Comparison of ENCODE assay signal across 1 cellular context in the genomic region with DNA sequence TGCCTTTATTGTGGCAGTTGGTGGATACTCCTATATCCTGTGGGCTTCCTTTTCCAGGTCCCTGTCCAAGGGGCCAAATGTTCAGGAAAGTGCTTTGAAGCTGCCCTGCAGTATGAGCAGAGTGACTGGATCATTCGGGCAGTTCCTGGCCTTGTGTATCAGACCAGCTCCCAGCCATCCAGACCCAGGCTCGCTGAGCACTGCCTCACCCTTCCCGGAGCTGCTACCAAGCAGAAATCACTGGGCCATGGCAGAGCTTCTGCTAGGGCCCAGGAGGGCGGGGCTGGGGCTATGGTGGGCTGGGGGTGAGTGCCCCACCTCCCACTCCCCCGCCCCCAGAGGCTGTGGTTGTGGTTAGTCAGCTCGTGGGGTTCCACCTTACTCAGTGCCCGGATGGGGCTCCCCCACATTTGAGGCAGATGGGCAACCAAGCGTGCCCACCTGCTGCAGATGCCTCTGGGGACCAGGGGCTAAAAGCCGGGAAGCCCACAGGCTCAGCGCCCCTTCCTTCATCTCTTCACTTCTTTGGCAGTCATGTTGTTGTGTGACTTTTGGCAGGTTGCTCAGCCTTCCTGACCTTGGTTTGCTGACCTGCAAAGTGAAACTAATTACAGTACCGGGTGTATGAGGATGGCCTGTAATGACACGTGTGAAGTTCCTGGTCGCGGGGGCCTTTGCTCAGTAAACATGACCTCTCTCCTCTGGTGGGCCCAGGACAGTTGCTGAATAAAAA.
TF ChIP-seq lines count a peak whose summit lies in the region.

No MANE protein-coding gene starts in this region.

TF ChIP-seq in GM12878, 131 proteins besides CTCF, POLR2A, EP300 and RAD21 (continued from another document and continues in another):
- TF ChIP-seq, protein P1, sequence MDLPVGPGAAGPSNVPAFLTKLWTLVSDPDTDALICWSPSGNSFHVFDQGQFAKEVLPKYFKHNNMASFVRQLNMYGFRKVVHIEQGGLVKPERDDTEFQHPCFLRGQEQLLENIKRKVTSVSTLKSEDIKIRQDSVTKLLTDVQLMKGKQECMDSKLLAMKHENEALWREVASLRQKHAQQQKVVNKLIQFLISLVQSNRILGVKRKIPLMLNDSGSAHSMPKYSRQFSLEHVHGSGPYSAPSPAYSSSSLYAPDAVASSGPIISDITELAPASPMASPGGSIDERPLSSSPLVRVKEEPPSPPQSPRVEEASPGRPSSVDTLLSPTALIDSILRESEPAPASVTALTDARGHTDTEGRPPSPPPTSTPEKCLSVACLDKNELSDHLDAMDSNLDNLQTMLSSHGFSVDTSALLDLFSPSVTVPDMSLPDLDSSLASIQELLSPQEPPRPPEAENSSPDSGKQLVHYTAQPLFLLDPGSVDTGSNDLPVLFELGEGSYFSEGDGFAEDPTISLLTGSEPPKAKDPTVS (IDR thresholded peaks at IDR 0.05; ENCODE audit: low read depth, low read length) = no peak
- TF ChIP-seq CBX3 (IDR thresholded peaks at IDR 0.05; ENCODE audit: borderline replicate concordance, low read depth) = no peak
- TF ChIP-seq TCF7 (IDR thresholded peaks at IDR 0.05; ENCODE audit: borderline replicate concordance) = no peak
- TF ChIP-seq POU2F2 (IDR thresholded peaks at IDR 0.05; ENCODE audit: borderline replicate concordance, low read depth, low read length) = 0 out of 3 replicates have a peak, but pooled peaks have one; percentile 39
- TF ChIP-seq ZSCAN29 (IDR thresholded peaks at IDR 0.05) = no peak
- peak; percentile 95 for TF ChIP-seq DPF2 (IDR thresholded peaks at IDR 0.05)
- TF ChIP-seq RELA (IDR thresholded peaks at IDR 0.05; ENCODE audit: borderline replicate concordance, partially characterized antibody) = peak; percentile 67
- no peak for TF ChIP-seq GABPA (IDR thresholded peaks at IDR 0.05; ENCODE audit: low read depth)
- no peak for TF ChIP-seq PAX8 (IDR thresholded peaks at IDR 0.05)
- TF ChIP-seq TBL1XR1 (IDR thresholded peaks at IDR 0.05; ENCODE audit: low read depth, low read length) = peak; percentile 98
- TF ChIP-seq EGR1 (IDR thresholded peaks at IDR 0.05; ENCODE audit: borderline replicate concordance in 1 of 2, low read depth in 2 of 2, low read length in 2 of 2) = peak in 1 of 2 experiments; percentile 98; a peak in 2 of 3 replicates
- TF ChIP-seq TARDBP (IDR thresholded peaks at IDR 0.05; ENCODE audit: borderline replicate concordance) = no peak
- TF ChIP-seq NR2F1 (conservative IDR thresholded peaks at IDR 0.05) = peak; percentile 97
- TF ChIP-seq, protein P2, sequence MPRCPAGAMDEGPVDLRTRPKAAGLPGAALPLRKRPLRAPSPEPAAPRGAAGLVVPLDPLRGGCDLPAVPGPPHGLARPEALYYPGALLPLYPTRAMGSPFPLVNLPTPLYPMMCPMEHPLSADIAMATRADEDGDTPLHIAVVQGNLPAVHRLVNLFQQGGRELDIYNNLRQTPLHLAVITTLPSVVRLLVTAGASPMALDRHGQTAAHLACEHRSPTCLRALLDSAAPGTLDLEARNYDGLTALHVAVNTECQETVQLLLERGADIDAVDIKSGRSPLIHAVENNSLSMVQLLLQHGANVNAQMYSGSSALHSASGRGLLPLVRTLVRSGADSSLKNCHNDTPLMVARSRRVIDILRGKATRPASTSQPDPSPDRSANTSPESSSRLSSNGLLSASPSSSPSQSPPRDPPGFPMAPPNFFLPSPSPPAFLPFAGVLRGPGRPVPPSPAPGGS (IDR thresholded peaks at IDR 0.05; ENCODE audit: borderline replicate concordance, insufficient read depth, low read depth, low read length, poor library complexity, severe bottlenecking) = peak; percentile 98
- no peak for TF ChIP-seq IRF3 (IDR thresholded peaks at IDR 0.05)
- TF ChIP-seq HDAC2 (IDR thresholded peaks at IDR 0.05) = no peak
- no peak for TF ChIP-seq SMAD5 (IDR thresholded peaks at IDR 0.05; ENCODE audit: low read depth)
- TF ChIP-seq MTA2 (IDR thresholded peaks at IDR 0.05; ENCODE audit: low read depth) = peak; percentile 93
- no peak for TF ChIP-seq FOXM1 (IDR thresholded peaks at IDR 0.05; ENCODE audit: low read depth, low read length)
- no peak for TF ChIP-seq NR2C2 (IDR thresholded peaks at IDR 0.05; ENCODE audit: borderline replicate concordance, control insufficient read depth, insufficient read length, low read depth)
- TF ChIP-seq KAT2A (conservative IDR thresholded peaks at IDR 0.05; ENCODE audit: control insufficient read depth, low read depth, low read length) = no peak
- TF ChIP-seq SIN3A (IDR thresholded peaks at IDR 0.05; ENCODE audit: low read depth, low read length) = no peak
- TF ChIP-seq ZZZ3 (IDR thresholded peaks at IDR 0.05; ENCODE audit: control insufficient read depth, insufficient read length, low read depth) = no peak
- TF ChIP-seq JUND (IDR thresholded peaks at IDR 0.05; ENCODE audit: low read depth, low read length) = no peak
- TF ChIP-seq, protein P3, sequence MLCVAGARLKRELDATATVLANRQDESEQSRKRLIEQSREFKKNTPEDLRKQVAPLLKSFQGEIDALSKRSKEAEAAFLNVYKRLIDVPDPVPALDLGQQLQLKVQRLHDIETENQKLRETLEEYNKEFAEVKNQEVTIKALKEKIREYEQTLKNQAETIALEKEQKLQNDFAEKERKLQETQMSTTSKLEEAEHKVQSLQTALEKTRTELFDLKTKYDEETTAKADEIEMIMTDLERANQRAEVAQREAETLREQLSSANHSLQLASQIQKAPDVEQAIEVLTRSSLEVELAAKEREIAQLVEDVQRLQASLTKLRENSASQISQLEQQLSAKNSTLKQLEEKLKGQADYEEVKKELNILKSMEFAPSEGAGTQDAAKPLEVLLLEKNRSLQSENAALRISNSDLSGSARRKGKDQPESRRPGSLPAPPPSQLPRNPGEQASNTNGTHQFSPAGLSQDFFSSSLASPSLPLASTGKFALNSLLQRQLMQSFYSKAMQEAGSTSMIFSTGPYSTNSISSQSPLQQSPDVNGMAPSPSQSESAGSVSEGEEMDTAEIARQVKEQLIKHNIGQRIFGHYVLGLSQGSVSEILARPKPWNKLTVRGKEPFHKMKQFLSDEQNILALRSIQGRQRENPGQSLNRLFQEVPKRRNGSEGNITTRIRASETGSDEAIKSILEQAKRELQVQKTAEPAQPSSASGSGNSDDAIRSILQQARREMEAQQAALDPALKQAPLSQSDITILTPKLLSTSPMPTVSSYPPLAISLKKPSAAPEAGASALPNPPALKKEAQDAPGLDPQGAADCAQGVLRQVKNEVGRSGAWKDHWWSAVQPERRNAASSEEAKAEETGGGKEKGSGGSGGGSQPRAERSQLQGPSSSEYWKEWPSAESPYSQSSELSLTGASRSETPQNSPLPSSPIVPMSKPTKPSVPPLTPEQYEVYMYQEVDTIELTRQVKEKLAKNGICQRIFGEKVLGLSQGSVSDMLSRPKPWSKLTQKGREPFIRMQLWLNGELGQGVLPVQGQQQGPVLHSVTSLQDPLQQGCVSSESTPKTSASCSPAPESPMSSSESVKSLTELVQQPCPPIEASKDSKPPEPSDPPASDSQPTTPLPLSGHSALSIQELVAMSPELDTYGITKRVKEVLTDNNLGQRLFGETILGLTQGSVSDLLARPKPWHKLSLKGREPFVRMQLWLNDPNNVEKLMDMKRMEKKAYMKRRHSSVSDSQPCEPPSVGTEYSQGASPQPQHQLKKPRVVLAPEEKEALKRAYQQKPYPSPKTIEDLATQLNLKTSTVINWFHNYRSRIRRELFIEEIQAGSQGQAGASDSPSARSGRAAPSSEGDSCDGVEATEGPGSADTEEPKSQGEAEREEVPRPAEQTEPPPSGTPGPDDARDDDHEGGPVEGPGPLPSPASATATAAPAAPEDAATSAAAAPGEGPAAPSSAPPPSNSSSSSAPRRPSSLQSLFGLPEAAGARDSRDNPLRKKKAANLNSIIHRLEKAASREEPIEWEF (IDR thresholded peaks at IDR 0.05; ENCODE audit: insufficient replicate concordance, low read depth, low read length) = no peak
- TF ChIP-seq MLLT1 (IDR thresholded peaks at IDR 0.05) = peak; percentile 96
- TF ChIP-seq BCLAF1 (IDR thresholded peaks at IDR 0.05) = no peak
- TF ChIP-seq KDM1A (IDR thresholded peaks at IDR 0.05; ENCODE audit: borderline replicate concordance) = no peak
- TF ChIP-seq PKNOX1 (IDR thresholded peaks at IDR 0.05) = peak; percentile 56
- TF ChIP-seq IRF4 (IDR thresholded peaks at IDR 0.05; ENCODE audit: low read depth, low read length) = no peak
- TF ChIP-seq TCF3 (IDR thresholded peaks at IDR 0.05; ENCODE audit: borderline replicate concordance, insufficient read depth, low read depth, low read length) = no peak
- no peak for TF ChIP-seq CHD1 (IDR thresholded peaks at IDR 0.05; ENCODE audit: low read depth, low read length)
- no peak for TF ChIP-seq MYB (IDR thresholded peaks at IDR 0.05; ENCODE audit: borderline replicate concordance, low read depth, low read length)
- no peak for TF ChIP-seq BRCA1 (IDR thresholded peaks at IDR 0.05; ENCODE audit: low read depth, low read length)
- TF ChIP-seq ATF7 (IDR thresholded peaks at IDR 0.05; ENCODE audit: low read depth) = peak; percentile 86
- TF ChIP-seq ZNF217 (IDR thresholded peaks at IDR 0.05) = peak; percentile 80; the same call in 1 of the 2 replicates
- TF ChIP-seq TCF12 (IDR thresholded peaks at IDR 0.05; ENCODE audit: low read depth, low read length) = peak; percentile 64
- no peak for TF ChIP-seq HCFC1 (IDR thresholded peaks at IDR 0.05; ENCODE audit: low read length)
- no peak for TF ChIP-seq YY1 (IDR thresholded peaks at IDR 0.05; ENCODE audit: low read depth, low read length)
- TF ChIP-seq SPI1 (IDR thresholded peaks at IDR 0.05; ENCODE audit: borderline replicate concordance, insufficient read depth, low read depth, low read length) = no peak
- TF ChIP-seq, protein P4, sequence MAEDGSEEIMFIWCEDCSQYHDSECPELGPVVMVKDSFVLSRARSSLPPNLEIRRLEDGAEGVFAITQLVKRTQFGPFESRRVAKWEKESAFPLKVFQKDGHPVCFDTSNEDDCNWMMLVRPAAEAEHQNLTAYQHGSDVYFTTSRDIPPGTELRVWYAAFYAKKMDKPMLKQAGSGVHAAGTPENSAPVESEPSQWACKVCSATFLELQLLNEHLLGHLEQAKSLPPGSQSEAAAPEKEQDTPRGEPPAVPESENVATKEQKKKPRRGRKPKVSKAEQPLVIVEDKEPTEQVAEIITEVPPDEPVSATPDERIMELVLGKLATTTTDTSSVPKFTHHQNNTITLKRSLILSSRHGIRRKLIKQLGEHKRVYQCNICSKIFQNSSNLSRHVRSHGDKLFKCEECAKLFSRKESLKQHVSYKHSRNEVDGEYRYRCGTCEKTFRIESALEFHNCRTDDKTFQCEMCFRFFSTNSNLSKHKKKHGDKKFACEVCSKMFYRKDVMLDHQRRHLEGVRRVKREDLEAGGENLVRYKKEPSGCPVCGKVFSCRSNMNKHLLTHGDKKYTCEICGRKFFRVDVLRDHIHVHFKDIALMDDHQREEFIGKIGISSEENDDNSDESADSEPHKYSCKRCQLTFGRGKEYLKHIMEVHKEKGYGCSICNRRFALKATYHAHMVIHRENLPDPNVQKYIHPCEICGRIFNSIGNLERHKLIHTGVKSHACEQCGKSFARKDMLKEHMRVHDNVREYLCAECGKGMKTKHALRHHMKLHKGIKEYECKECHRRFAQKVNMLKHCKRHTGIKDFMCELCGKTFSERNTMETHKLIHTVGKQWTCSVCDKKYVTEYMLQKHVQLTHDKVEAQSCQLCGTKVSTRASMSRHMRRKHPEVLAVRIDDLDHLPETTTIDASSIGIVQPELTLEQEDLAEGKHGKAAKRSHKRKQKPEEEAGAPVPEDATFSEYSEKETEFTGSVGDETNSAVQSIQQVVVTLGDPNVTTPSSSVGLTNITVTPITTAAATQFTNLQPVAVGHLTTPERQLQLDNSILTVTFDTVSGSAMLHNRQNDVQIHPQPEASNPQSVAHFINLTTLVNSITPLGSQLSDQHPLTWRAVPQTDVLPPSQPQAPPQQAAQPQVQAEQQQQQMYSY (CRISPR knock-in tag; IDR thresholded peaks at IDR 0.05) = no peak
- peak; percentile 99 for TF ChIP-seq CBFB (IDR thresholded peaks at IDR 0.05; ENCODE audit: low read depth)
